10 cellular contexts compared by ENCODE assay signal in the genomic region with DNA sequence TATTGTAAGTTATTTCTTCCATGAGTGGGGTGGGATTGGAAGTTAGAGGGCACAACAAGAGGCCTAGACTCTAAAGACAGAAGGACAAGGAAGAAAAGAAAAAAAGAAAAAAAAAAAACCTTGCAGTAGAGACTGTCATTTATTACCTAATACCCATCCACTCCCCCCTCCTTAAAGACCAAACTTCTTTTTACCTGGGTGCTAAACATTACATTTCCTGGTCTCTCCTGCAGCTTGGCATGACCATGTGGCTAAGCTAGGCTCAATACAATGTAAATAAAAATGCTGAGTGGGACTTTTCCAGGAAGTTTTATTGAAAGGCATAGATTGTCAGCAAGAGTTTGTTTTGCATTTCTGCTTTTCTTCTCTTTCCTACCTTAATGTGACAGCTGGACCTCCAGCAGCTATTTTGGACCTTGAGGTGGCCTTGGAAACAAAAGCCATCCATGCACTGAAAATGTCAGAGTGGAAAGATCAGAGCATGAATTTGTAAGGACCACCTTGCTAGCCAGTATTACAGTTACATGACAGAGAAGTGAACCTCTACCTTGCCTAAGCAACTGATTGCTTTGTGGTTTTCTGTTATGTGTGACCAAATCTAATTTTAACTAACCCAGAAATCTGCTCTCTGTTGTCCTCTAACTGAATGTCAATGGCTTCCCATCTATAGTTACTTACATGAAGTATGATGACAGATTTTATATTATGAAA.
DNase-seq lines count a peak whose midpoint lies in the region; ATAC-seq and TF ChIP-seq lines count a peak whose summit lies in the region.
"Had no signal": no experiment of that assay in that cellular context is flagged by ENCODE, and none has a peak within 500 bp of the region (broad histone marks: within the 10 kb centered on the region; RNA-seq: fewer than 3 reads in every experiment).

No MANE protein-coding gene starts in this region.

- no peak overlapping the region for H2AFZ ChIP-seq in SU-DHL-6 (ENCODE audit: low read depth, low read length, severe bottlenecking)

- no peaks in the 10 kb centered on the region for H3K9me2 ChIP-seq in SU-DHL-6 (replicated peaks; ENCODE audit: insufficient read depth, low read length)

- H3K36me3 ChIP-seq in SU-DHL-6 (ENCODE audit: low read length), result no peaks in the 10 kb centered on the region
- no peaks in the 10 kb centered on the region for H3K36me3 ChIP-seq in esophagus squamous epithelium

- peak overlapping the region; percentile 49 for H3K4me2 ChIP-seq in SU-DHL-6 (ENCODE audit: low read depth, low read length, poor library complexity, severe bottlenecking)

- H3K27me3 ChIP-seq in SU-DHL-6 (ENCODE audit: low read length) (no peaks in the 10 kb centered on the region), esophagus squamous epithelium (peaks cover 0 to 10% (median 0%) of the 10 kb centered on the region in 4 donors)

- peaks cover under 1% of the 10 kb centered on the region; the same call in 1 of the 2 replicates for H3F3A ChIP-seq in SU-DHL-6 (ENCODE audit: insufficient read depth)

- no peak overlapping the region for H3K9ac ChIP-seq in SU-DHL-6 (ENCODE audit: low read length)

- no peak for TF ChIP-seq POLR2A in esophagus squamous epithelium (IDR thresholded peaks at IDR 0.05)

- no peaks in the 10 kb centered on the region for H4K20me1 ChIP-seq in SU-DHL-6 (ENCODE audit: low read depth, low read length)

- peak; percentile 70 for DNase-seq in GM12864 (ENCODE audit: low read depth)
- no peak for DNase-seq in NCI-H82 treated with DMSO at 0.1 percent for 48 hours (lab: John Stamatoyannopoulos, UW; ENCODE audit: unreplicated experiment)
- DNase-seq in NCI-H2107 (lab: John Stamatoyannopoulos, UW), result no peak
- no peak for DNase-seq in esophagus squamous epithelium (lab: John Stamatoyannopoulos, UW)
- no peak for DNase-seq in inferior parietal cortex (ENCODE audit: extremely low spot score)
- DNase-seq: EL had no signal

- intact Hi-C loops in esophagus squamous epithelium (cut with DNase I), result no loop called here

- H3K4me3 ChIP-seq in GM12864 (ENCODE audit: low read depth, low read length) (no peak overlapping the region), SU-DHL-6 (ENCODE audit: insufficient read depth, low read length, poor library complexity, severe bottlenecking) (no peak overlapping the region), esophagus squamous epithelium (no peak overlapping the region)
- H3K4me3 ChIP-seq: SK-N-MC had no signal

- TF ChIP-seq CTCF in GM12864 (IDR thresholded peaks at IDR 0.05; ENCODE audit: low read depth, low read length, missing control alignments) (no peak), SU-DHL-6 (IDR thresholded peaks at IDR 0.05; ENCODE audit: insufficient read depth, low read length, poor library complexity, severe bottlenecking) (no peak), esophagus squamous epithelium (IDR thresholded peaks at IDR 0.05) (no peak)

- no peaks in the 10 kb centered on the region for H3K9me3 ChIP-seq in SU-DHL-6 (ENCODE audit: insufficient read depth, low read length)
- peaks cover 0 to 4% (median 0%) of the 10 kb centered on the region in 3 donors for H3K9me3 ChIP-seq in esophagus squamous epithelium

- peak; percentile 82 for ATAC-seq in GM19438 (IDR thresholded peaks at IDR 0.05; ENCODE audit: low read depth, unreplicated experiment)
- ATAC-seq in HG03066 (IDR thresholded peaks at IDR 0.05; ENCODE audit: low read depth, unreplicated experiment), result peak; percentile 92

- H3K4me1 ChIP-seq in esophagus squamous epithelium, result peaks cover 0 to 6% (median 0%) of the 10 kb centered on the region in 3 donors

- no peak overlapping the region; the same call in 1 of the 2 replicates for H3K27ac ChIP-seq in SU-DHL-6 (ENCODE audit: low read depth, low read length)
- no peak overlapping the region for H3K27ac ChIP-seq in esophagus squamous epithelium
- H3K27ac ChIP-seq: SK-N-MC had no signal

- no peaks in the 10 kb centered on the region for H3K79me2 ChIP-seq in SU-DHL-6 (ENCODE audit: insufficient read depth, low read length)
